Comparison of ENCODE assay signal across 15 cellular contexts in genomic region chr1:90834354-90835171, GRCh38.
A peak's percentile ranks its signal among the peaks of the same experiment; 100 is the strongest.
DNase-seq lines count a peak whose midpoint lies in the region; ATAC-seq and TF ChIP-seq lines count a peak whose summit lies in the region.
"Had no signal": no experiment of that assay in that cellular context is flagged by ENCODE, and none has a peak within 500 bp of the region (broad histone marks: within the 10 kb centered on the region; RNA-seq: fewer than 3 reads in every experiment).

No MANE protein-coding gene starts in this region.

- peak overlapping the region; percentile 64 for H4K8ac ChIP-seq in mesenchymal stem cell (ENCODE audit: low read length)

- peaks cover 19% of the 10 kb centered on the region for H3K4me1 Mint-ChIP-seq in CD8-positive, alpha-beta T cell (ENCODE audit: low read depth)
- H3K4me1 Mint-ChIP-seq in T-cell (peaks cover 26 to 31% (median 26%) of the 10 kb centered on the region in 3 donors), HFFc6 (ENCODE audit: low read depth) (no peaks in the 10 kb centered on the region; the same call in 1 of the 2 replicates)

- no peak overlapping the region for H2AK5ac ChIP-seq in mesenchymal stem cell (ENCODE audit: low read length, severe bottlenecking)

- H3K9me3 ChIP-seq in CD8-positive, alpha-beta T cell (ENCODE audit: low read length) = no peaks in the 10 kb centered on the region
- H3K9me3 ChIP-seq in HEK293 (ENCODE audit: control insufficient read depth, insufficient read depth, low read depth, low read length) (no peaks in the 10 kb centered on the region), mesenchymal stem cell (ENCODE audit: control insufficient read depth, low read length) (no peaks in the 10 kb centered on the region), gastrocnemius medialis (no peaks in the 10 kb centered on the region)
- H3K9me3 ChIP-seq: SJSA1 had no signal

- no peak overlapping the region for H3K27ac ChIP-seq in CD8-positive, alpha-beta T cell (ENCODE audit: low read depth, low read length)
- H3K27ac ChIP-seq in HEK293 (ENCODE audit: extremely low read depth, low read depth, low read length) = no peak overlapping the region
- H3K27ac ChIP-seq in mesenchymal stem cell (ENCODE audit: low read length, poor library complexity, severe bottlenecking) = no peak overlapping the region
- no peak overlapping the region for H3K27ac ChIP-seq in gastrocnemius medialis
- H3K27ac ChIP-seq: SJSA1 had no signal

- TF ChIP-seq CTCF in CD8-positive, alpha-beta T cell (IDR thresholded peaks at IDR 0.05) = no peak
- TF ChIP-seq CTCF in HEK293 (tag by site-specific recombination; IDR thresholded peaks at IDR 0.05) = no peak
- no peak for TF ChIP-seq CTCF in gastrocnemius medialis (IDR thresholded peaks at IDR 0.05 in 4 of 5, conservative IDR thresholded peaks at IDR 0.05 in 1 of 5)
- TF ChIP-seq CTCF in HFFc6 (IDR thresholded peaks at IDR 0.05) = no peak

- H3K27ac Mint-ChIP-seq in CD8-positive, alpha-beta T cell = no peak overlapping the region
- H3K27ac Mint-ChIP-seq in T-cell (no peak overlapping the region), HFFc6 (no peak overlapping the region)

- H3K4ac ChIP-seq in mesenchymal stem cell (ENCODE audit: low read depth in 1 of 2, low read length in 2 of 2) = no peak overlapping the region

- H3K9ac ChIP-seq in mesenchymal stem cell (ENCODE audit: low read length) = no peak overlapping the region

- H3K36me3 Mint-ChIP-seq in CD8-positive, alpha-beta T cell = no peaks in the 10 kb centered on the region
- H3K36me3 Mint-ChIP-seq in T-cell (no peaks in the 10 kb centered on the region), HFFc6 (ENCODE audit: low read depth) (no peaks in the 10 kb centered on the region)

- no peak overlapping the region for H3K14ac ChIP-seq in mesenchymal stem cell (ENCODE audit: low read length in 2 of 2)

- peak overlapping the region; percentile 38 for H3K4me3 Mint-ChIP-seq in CD8-positive, alpha-beta T cell
- H3K4me3 Mint-ChIP-seq in T-cell = peak overlapping the region in 2 of 3 donors; percentile 37 to 51
- no peak overlapping the region for H3K4me3 Mint-ChIP-seq in HFFc6

- peaks cover 67% of the 10 kb centered on the region for H3K27me3 ChIP-seq in CD8-positive, alpha-beta T cell (ENCODE audit: insufficient read depth, low read length)
- peaks cover 24 to 86% of the 10 kb centered on the region in 2 experiments for H3K27me3 ChIP-seq in mesenchymal stem cell (ENCODE audit: control insufficient read depth in 1 of 2, insufficient read depth in 1 of 2, low read length in 2 of 2)
- peaks cover 37 to 48% (median 47%) of the 10 kb centered on the region in 3 donors for H3K27me3 ChIP-seq in gastrocnemius medialis
- H3K27me3 ChIP-seq: SJSA1 had no signal

- no peak overlapping the region for H2BK15ac ChIP-seq in mesenchymal stem cell (ENCODE audit: low read depth, poor library complexity, severe bottlenecking)

- no peak overlapping the region for H3K4me2 ChIP-seq in mesenchymal stem cell (ENCODE audit: low read length, poor library complexity, severe bottlenecking)

- no peak overlapping the region for H2BK120ac ChIP-seq in mesenchymal stem cell (ENCODE audit: low read depth, low read length)

- no peak overlapping the region for H2AFZ ChIP-seq in mesenchymal stem cell (ENCODE audit: low read depth, low read length)

- ATAC-seq in CD8-positive, alpha-beta T cell = no peak
- ATAC-seq in T-cell (replicated peaks in 1 of 4) = peak in 1 of 4 experiments; percentile 45
- ATAC-seq in gastrocnemius medialis = no peak
- ATAC-seq: HCT116 had no signal

- no peak overlapping the region for H4K91ac ChIP-seq in mesenchymal stem cell (ENCODE audit: low read length)

- no peaks in the 10 kb centered on the region for H3K79me1 ChIP-seq in mesenchymal stem cell (replicated peaks; ENCODE audit: low read length, poor library complexity, severe bottlenecking)

- no peak for TF ChIP-seq POLR2A in gastrocnemius medialis (IDR thresholded peaks at IDR 0.05)

- peaks cover 24% of the 10 kb centered on the region for H3K4me1 ChIP-seq in CD8-positive, alpha-beta T cell (ENCODE audit: insufficient read depth, low read length)
- H3K4me1 ChIP-seq in HEK293 (ENCODE audit: control insufficient read depth, insufficient read depth, low read length) (peaks cover 13% of the 10 kb centered on the region), mesenchymal stem cell (ENCODE audit: control insufficient read depth, insufficient read depth, low read depth, low read length) (peaks cover 11% of the 10 kb centered on the region), gastrocnemius medialis (peaks cover 8 to 10% of the 10 kb centered on the region in 2 donors)
- H3K4me1 ChIP-seq: SJSA1 had no signal

- H3K36me3 ChIP-seq in CD8-positive, alpha-beta T cell (ENCODE audit: insufficient read depth, low read length) = no peaks in the 10 kb centered on the region
- peaks cover 0 to 6% of the 10 kb centered on the region in 2 experiments; a peak in 1 of 3 replicates for H3K36me3 ChIP-seq in HEK293 (ENCODE audit: control insufficient read depth in 2 of 2, insufficient read depth in 1 of 2, low read length in 2 of 2)
- H3K36me3 ChIP-seq in mesenchymal stem cell (ENCODE audit: control insufficient read depth in 1 of 2, insufficient read depth in 2 of 2, low read depth in 1 of 2, low read length in 2 of 2) = no peaks in the 10 kb centered on the region
- H3K36me3 ChIP-seq in gastrocnemius medialis = no peaks in the 10 kb centered on the region
- H3K36me3 ChIP-seq: SJSA1 had no signal

- no peaks in the 10 kb centered on the region for H3K9me3 Mint-ChIP-seq in CD8-positive, alpha-beta T cell
- no peaks in the 10 kb centered on the region for H3K9me3 Mint-ChIP-seq in T-cell
- no peaks in the 10 kb centered on the region for H3K9me3 Mint-ChIP-seq in HFFc6

- WGBS in mesenchymal stem cell = 28% methylated on average over 29 of the region's 30 CpGs

- peaks cover 78% of the 10 kb centered on the region for H3K27me3 Mint-ChIP-seq in CD8-positive, alpha-beta T cell (ENCODE audit: low read depth)
- H3K27me3 Mint-ChIP-seq in T-cell = peaks cover 78 to 88% of the 10 kb centered on the region in 2 donors
- peaks cover 29% of the 10 kb centered on the region for H3K27me3 Mint-ChIP-seq in HFFc6 (ENCODE audit: insufficient read depth)

- H3K23ac ChIP-seq in mesenchymal stem cell (ENCODE audit: low read length in 2 of 2) = peak overlapping the region in 1 of 2 experiments; percentile 46

- H3K18ac ChIP-seq in mesenchymal stem cell (ENCODE audit: low read depth in 1 of 2, low read length in 2 of 2) = no peak overlapping the region

- no peak overlapping the region for H2BK12ac ChIP-seq in mesenchymal stem cell (ENCODE audit: low read length in 2 of 2)

- POLR2A ChIA-PET in CD8-positive, alpha-beta T cell (lab: Charles Lee) = no interaction called here
- POLR2A ChIA-PET in HEK293 (lab: Yijun Ruan, JAX) (no interaction called here), T-cell (lab: Charles Lee) (interaction anchor here (0.5 to 0.6 kb wide), 2 partner anchors 930 to 1639 kb away, joined by 4 to 8 read pairs; no protein-coding TSS in a partner anchor)

- no peak for DNase-seq in CD8-positive, alpha-beta T cell
- DNase-seq in T-cell (no peak), mesenchymal stem cell (peak; percentile 40), gastrocnemius medialis (no peak), NAMALWA (ENCODE audit: low spot score) (no peak), germinal center (ENCODE audit: low spot score) (no peak), HFFc6 (no peak)
- DNase-seq: activated naive CD4-positive, alpha-beta T cell treated with Interleukin-2 at 50 U/mL for 16 hours; Calu3; KBM-7; NCI-H510A treated with DMSO at 0.1 percent for 48 hours; occipital lobe had no signal

- no peak overlapping the region for H3K4me3 ChIP-seq in CD8-positive, alpha-beta T cell (ENCODE audit: low read depth, low read length)
- no peak overlapping the region for H3K4me3 ChIP-seq in HEK293 (ENCODE audit: low read depth, low read length)
- peak overlapping the region in 1 of 2 experiments; percentile 24 for H3K4me3 ChIP-seq in mesenchymal stem cell (ENCODE audit: insufficient read depth in 1 of 2, low read depth in 1 of 2, low read length in 2 of 2)
- H3K4me3 ChIP-seq in gastrocnemius medialis = no peak overlapping the region
- H3K4me3 ChIP-seq: SJSA1 had no signal

- no peak overlapping the region for H2BK5ac ChIP-seq in mesenchymal stem cell (ENCODE audit: low read depth, low read length, poor library complexity, severe bottlenecking)

- intact Hi-C loops in CD8-positive, alpha-beta T cell (cut with DNase I, micrococcal nuclease) = loop anchor here (5.0 to 10.0 kb wide), 2 partner anchors 102 to 110 kb away; no protein-coding TSS in a partner anchor
- intact Hi-C loops in gastrocnemius medialis (cut with DNase I; ENCODE audit: low total_unique reads) = no loop called here

- CTCF ChIA-PET in CD8-positive, alpha-beta T cell (lab: Charles Lee) = no interaction called here
- CTCF ChIA-PET in HEK293 (lab: Yijun Ruan, JAX) (no interaction called here), T-cell (lab: Charles Lee) (no interaction called here)

- in situ Hi-C loops in gastrocnemius medialis (cut with MboI; ENCODE audit: low sequenced_read_pairs in 4 of 4) = no loop called here

TF ChIP-seq in HEK293, 187 proteins besides CTCF, POLR2A, EP300 and RAD21 (continues in another document):
- TF ChIP-seq HIC1 (tag by site-specific recombination; IDR thresholded peaks at IDR 0.05) (no peak), ZNF707 (tag by site-specific recombination; IDR thresholded peaks at IDR 0.05) (no peak)

Comparison
In these comparisons a context has a peak if more than half of its experiments do, and no peak if none do; other contexts are left out.
1. POLR2A ChIA-PET loops: an anchor here in T-cell (0.5 to 0.6 kb wide); none called in CD8-positive, alpha-beta T cell and HEK293.